22 cellular contexts compared by ENCODE assay signal in the genomic region with DNA sequence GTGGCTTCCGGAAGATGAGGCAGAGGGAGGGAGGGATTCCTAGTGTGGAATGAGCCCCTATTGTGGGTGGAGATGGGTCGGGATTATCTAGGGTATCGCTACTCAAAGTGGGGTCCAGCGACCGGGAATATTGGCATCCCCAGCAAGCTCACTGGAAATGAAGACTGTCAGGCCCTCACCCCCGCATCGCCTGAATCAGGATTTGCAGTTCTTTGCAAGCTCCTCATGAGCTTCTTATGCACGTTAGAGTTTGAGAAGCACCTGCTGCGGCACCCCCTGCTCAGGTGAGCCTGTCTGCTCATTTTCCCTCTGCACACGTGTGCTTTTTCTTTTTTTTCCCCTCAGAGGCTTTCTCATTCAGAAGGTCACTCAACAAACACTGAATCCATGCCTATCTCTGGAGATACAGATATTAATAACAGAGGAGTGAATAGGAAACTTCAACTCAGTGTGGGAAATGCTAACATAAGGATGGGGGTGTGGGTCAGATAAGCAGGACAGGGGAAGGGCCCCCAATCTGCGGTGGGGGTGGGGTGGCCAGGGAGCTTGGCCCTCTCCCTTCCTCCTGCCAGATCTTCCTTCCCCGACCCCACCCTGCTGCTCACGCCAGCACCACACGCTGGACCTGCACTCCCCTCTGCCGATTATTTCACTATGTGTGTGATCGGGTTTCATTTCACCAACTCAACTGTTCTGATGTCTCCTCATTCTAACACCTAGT.
DNase-seq lines count a peak whose midpoint lies in the region; ATAC-seq and TF ChIP-seq lines count a peak whose summit lies in the region.
"Had no signal": no experiment of that assay in that cellular context is flagged by ENCODE, and none has a peak within 500 bp of the region (broad histone marks: within the 10 kb centered on the region; RNA-seq: fewer than 3 reads in every experiment).

No MANE protein-coding gene starts in this region.

- H3K4me3 ChIP-seq in HEK293 (ENCODE audit: low read depth, low read length) (no peak overlapping the region), neural progenitor cell (no peak overlapping the region)
- H3K4me3 ChIP-seq: A549, SJSA1 had no signal

- ATAC-seq in WTC11 (0 out of 2 replicates have a peak, but pooled peaks have one; percentile 20), GM21737 (IDR thresholded peaks at IDR 0.05; ENCODE audit: unreplicated experiment) (no peak), T-cell (replicated peaks in 1 of 4) (no peak)
- ATAC-seq: Right ventricle myocardium inferior had no signal

- H3K36me3 Mint-ChIP-seq in WTC11 = no peaks in the 10 kb centered on the region
- no peaks in the 10 kb centered on the region for H3K36me3 Mint-ChIP-seq in neural progenitor cell
- H3K36me3 Mint-ChIP-seq in T-cell = no peaks in the 10 kb centered on the region
- H3K36me3 Mint-ChIP-seq: CD4-positive, CD25-positive, alpha-beta regulatory T cell; IgD-negative memory B cell had no signal

- no peak overlapping the region for H3K27ac ChIP-seq in HEK293 (ENCODE audit: extremely low read depth, low read depth, low read length)
- H3K27ac ChIP-seq in neural progenitor cell = no peak overlapping the region
- H3K27ac ChIP-seq: SJSA1 had no signal

- no peak overlapping the region for H3K4me2 ChIP-seq in neural progenitor cell
- H3K4me2 ChIP-seq: A549 had no signal

- no peak overlapping the region for H3K9ac ChIP-seq in neural progenitor cell

- H3F3A ChIP-seq in neural progenitor cell (ENCODE audit: low read depth) = no peaks in the 10 kb centered on the region

- TF ChIP-seq CTCF in HEK293 (tag by site-specific recombination; IDR thresholded peaks at IDR 0.05) = no peak
- TF ChIP-seq CTCF in WTC11 (IDR thresholded peaks at IDR 0.05) = no peak
- TF ChIP-seq CTCF in neural progenitor cell (IDR thresholded peaks at IDR 0.05) = no peak

- H2AFZ ChIP-seq in neural progenitor cell (replicated peaks) = peak overlapping the region; percentile 85

- no peaks in the 10 kb centered on the region for H3K79me2 ChIP-seq in neural progenitor cell (ENCODE audit: low read depth)

- H3K27me3 ChIP-seq in neural progenitor cell = no peaks in the 10 kb centered on the region
- H3K27me3 ChIP-seq: SJSA1 had no signal

- H3K9me3 Mint-ChIP-seq in WTC11 (no peaks in the 10 kb centered on the region), neural progenitor cell (peaks cover 3% of the 10 kb centered on the region), T-cell (no peaks in the 10 kb centered on the region)

- H3K4me3 Mint-ChIP-seq in WTC11 = no peak overlapping the region
- peak overlapping the region; percentile 48 for H3K4me3 Mint-ChIP-seq in neural progenitor cell
- H3K4me3 Mint-ChIP-seq in T-cell = no peak overlapping the region
- H3K4me3 Mint-ChIP-seq: CD4-positive, CD25-positive, alpha-beta regulatory T cell; IgD-negative memory B cell had no signal

- H3K36me3 ChIP-seq in HEK293 (ENCODE audit: control insufficient read depth in 2 of 2, insufficient read depth in 1 of 2, low read length in 2 of 2) (no peaks in the 10 kb centered on the region), neural progenitor cell (no peaks in the 10 kb centered on the region)
- H3K36me3 ChIP-seq: SJSA1 had no signal

- CTCF ChIA-PET in HEK293 (lab: Yijun Ruan, JAX) = interaction anchor here (0.6 to 0.7 kb wide), 2 partner anchors 33 to 102 kb away, joined by 3 to 8 read pairs; no protein-coding TSS in a partner anchor
- CTCF ChIA-PET in WTC11 (lab: Charles Lee) = no interaction called here
- CTCF ChIA-PET in T-cell (lab: Charles Lee) = no interaction called here

- H3K9me3 ChIP-seq in HEK293 (ENCODE audit: control insufficient read depth, insufficient read depth, low read depth, low read length) (no peaks in the 10 kb centered on the region), neural progenitor cell (ENCODE audit: low read depth) (no peaks in the 10 kb centered on the region)

- H4K20me1 ChIP-seq in neural progenitor cell (ENCODE audit: low read depth) = no peaks in the 10 kb centered on the region

- POLR2A ChIA-PET in HEK293 (lab: Yijun Ruan, JAX) = no interaction called here
- POLR2A ChIA-PET in WTC11 (lab: Charles Lee) = interaction anchor here (1.0 kb wide), 1 partner anchor 68 kb away, joined by 3 read pairs; no protein-coding TSS in a partner anchor
- POLR2A ChIA-PET in T-cell (lab: Charles Lee) = no interaction called here

- H3K4me1 Mint-ChIP-seq in WTC11 (peaks cover 19% of the 10 kb centered on the region), neural progenitor cell (peaks cover 43% of the 10 kb centered on the region), T-cell (peaks cover 0 to 5% (median 2%) of the 10 kb centered on the region in 3 donors)
- H3K4me1 Mint-ChIP-seq: CD4-positive, CD25-positive, alpha-beta regulatory T cell had no signal

- H3K4me1 ChIP-seq in HEK293 (ENCODE audit: control insufficient read depth, insufficient read depth, low read length) = no peaks in the 10 kb centered on the region
- peaks cover 7% of the 10 kb centered on the region for H3K4me1 ChIP-seq in neural progenitor cell
- H3K4me1 ChIP-seq: SJSA1 had no signal

- in situ Hi-C loops in ACHN (cut with HindIII; ENCODE audit: low pct_ligation_motif_present, low pct_unique_long_range_greater_than_20kb, low sequenced_read_pairs) = no loop called here

- H3K27me3 Mint-ChIP-seq in WTC11 (ENCODE audit: low read depth) = no peaks in the 10 kb centered on the region
- peaks cover 6% of the 10 kb centered on the region for H3K27me3 Mint-ChIP-seq in neural progenitor cell (ENCODE audit: insufficient read depth, low read depth)
- H3K27me3 Mint-ChIP-seq in T-cell = no peaks in the 10 kb centered on the region
- H3K27me3 Mint-ChIP-seq: CD4-positive, CD25-positive, alpha-beta regulatory T cell; IgD-negative memory B cell had no signal

- DNase-seq in CMK (ENCODE audit: low read depth) = peak; percentile 71
- no peak for DNase-seq in WTC11 (ENCODE audit: low spot score)
- DNase-seq in neural progenitor cell (ENCODE audit: low spot score) = no peak
- DNase-seq in ACHN = no peak
- no peak for DNase-seq in T-cell
- DNase-seq: CD4-positive, CD25-positive, alpha-beta regulatory T cell; COR-L47; DMS 273 treated with DMSO at 0.1 percent for 48 hours; DMS79 treated with DMSO at 0.1 percent for 48 hours; Karpas-422; MV-4-11; NCI-H1105 treated with DMSO at 0.1 percent for 48 hours; NCI-H226; NCI-H510A treated with DMSO at 0.1 percent for 48 hours; NCI-H748 treated with DMSO at 0.1 percent for 48 hours; OCI-M1 had no signal

- H3K27ac Mint-ChIP-seq in WTC11 (no peak overlapping the region), neural progenitor cell (no peak overlapping the region), T-cell (no peak overlapping the region)

TF ChIP-seq in HEK293, 187 proteins besides CTCF, POLR2A, EP300 and RAD21 (continues in another document):
- TF ChIP-seq ZBTB20 (tag by site-specific recombination; IDR thresholded peaks at IDR 0.05) = peak; percentile 29; the same call in 1 of the 2 replicates
- TF ChIP-seq ZFP69B (tag by site-specific recombination; IDR thresholded peaks at IDR 0.05) = no peak
- TF ChIP-seq ZNF645 (tag by site-specific recombination; IDR thresholded peaks at IDR 0.05) = no peak
- TF ChIP-seq KLF1 (tag by site-specific recombination; IDR thresholded peaks at IDR 0.05) = 0 out of 2 replicates have a peak, but pooled peaks have one; percentile 14
- TF ChIP-seq, protein P1, sequence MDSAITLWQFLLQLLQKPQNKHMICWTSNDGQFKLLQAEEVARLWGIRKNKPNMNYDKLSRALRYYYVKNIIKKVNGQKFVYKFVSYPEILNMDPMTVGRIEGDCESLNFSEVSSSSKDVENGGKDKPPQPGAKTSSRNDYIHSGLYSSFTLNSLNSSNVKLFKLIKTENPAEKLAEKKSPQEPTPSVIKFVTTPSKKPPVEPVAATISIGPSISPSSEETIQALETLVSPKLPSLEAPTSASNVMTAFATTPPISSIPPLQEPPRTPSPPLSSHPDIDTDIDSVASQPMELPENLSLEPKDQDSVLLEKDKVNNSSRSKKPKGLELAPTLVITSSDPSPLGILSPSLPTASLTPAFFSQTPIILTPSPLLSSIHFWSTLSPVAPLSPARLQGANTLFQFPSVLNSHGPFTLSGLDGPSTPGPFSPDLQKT (IDR thresholded peaks at IDR 0.05; ENCODE audit: borderline replicate concordance, low read depth, low read length) = no peak

TF ChIP-seq in WTC11, 78 proteins besides CTCF, POLR2A, EP300 and RAD21:
- TF ChIP-seq FOXJ3 (CRISPR knock-in tag; IDR thresholded peaks at IDR 0.05; ENCODE audit: borderline replicate concordance) (no peak), RELA (CRISPR knock-in tag; IDR thresholded peaks at IDR 0.05; ENCODE audit: borderline replicate concordance) (no peak), NR1H2 (CRISPR knock-in tag; IDR thresholded peaks at IDR 0.05) (no peak), USF1 (CRISPR knock-in tag; IDR thresholded peaks at IDR 0.05) (no peak)
